14 cellular contexts compared by ENCODE assay signal in the genomic region with DNA sequence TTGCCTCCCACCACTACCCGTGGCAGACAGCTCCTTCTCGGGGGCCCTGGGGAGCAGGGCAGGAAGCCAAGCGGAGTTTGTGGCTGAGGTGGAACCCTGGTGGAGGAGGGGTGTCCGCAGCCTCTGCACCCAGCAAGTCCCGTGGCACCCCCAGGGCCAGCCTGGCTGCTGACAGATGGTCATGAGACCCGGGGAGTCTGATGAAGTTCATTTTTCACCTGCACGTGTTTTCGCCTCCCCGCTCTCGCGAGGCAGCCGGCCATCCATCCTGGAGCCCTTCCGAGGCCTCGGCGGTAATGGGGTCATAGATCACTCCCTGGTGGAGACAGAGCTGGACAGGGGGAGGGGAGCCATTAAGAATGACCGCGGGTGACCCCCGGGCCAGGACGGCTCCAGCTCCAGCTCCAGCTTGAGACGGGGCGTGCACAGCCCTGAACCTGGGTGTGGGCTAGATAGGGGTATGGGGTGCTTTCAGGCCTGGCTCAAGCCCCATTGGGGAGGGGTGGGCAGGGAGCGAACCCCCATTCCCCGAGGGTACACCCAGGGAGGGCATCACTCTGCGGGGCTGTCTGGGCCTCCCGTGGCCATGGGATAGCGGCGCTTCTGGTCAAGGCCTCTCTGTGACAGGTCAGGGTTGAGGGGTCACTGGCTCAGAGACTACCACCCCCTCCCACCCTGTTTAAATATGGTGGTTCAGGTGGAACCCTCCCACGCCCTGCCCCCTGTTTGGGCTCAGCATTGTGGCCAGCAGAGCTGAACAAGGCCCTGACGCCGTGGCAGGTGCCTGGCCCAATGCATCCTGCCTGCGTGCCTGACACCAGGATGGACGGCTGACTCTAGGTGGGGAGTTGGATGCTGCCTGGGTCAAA.
DNase-seq lines count a peak whose midpoint lies in the region; ATAC-seq and TF ChIP-seq lines count a peak whose summit lies in the region.
"Had no signal": no experiment of that assay in that cellular context is flagged by ENCODE, and none has a peak within 500 bp of the region (broad histone marks: within the 10 kb centered on the region; RNA-seq: fewer than 3 reads in every experiment).

No MANE protein-coding gene starts in this region.

- 0 out of 2 replicates have a peak, but pooled peaks have one; percentile 11 for TF ChIP-seq CTCF in OCI-LY7 (conservative IDR thresholded peaks at IDR 0.05; ENCODE audit: low read length)

- H2AFZ ChIP-seq in OCI-LY7 (ENCODE audit: low read length), result no peak overlapping the region

- no peaks in the 10 kb centered on the region for H3K27me3 ChIP-seq in right cardiac atrium (ENCODE audit: control insufficient read depth, insufficient read depth)

- H3K27ac ChIP-seq in OCI-LY7 (ENCODE audit: low read depth, low read length, poor library complexity, severe bottlenecking) (no peak overlapping the region), right cardiac atrium (ENCODE audit: low read length) (no peak overlapping the region)
- H3K27ac ChIP-seq: coronary artery had no signal

- H3K4me3 ChIP-seq in OCI-LY7 (ENCODE audit: low read depth, low read length, poor library complexity, severe bottlenecking) (no peak overlapping the region), right cardiac atrium (ENCODE audit: low read length) (no peak overlapping the region)
- H3K4me3 ChIP-seq: coronary artery had no signal

- intact Hi-C loops in OCI-LY7 (cut with micrococcal nuclease; ENCODE audit: unreplicated experiment) (no loop called here), right cardiac atrium (cut with DNase I) (no loop called here), posterior vena cava (cut with DNase I) (no loop called here)

- no peak overlapping the region for H3K4me2 ChIP-seq in OCI-LY7 (ENCODE audit: low read length)
- H3K4me2 ChIP-seq: SK-N-SH had no signal

- CTCF ChIA-PET in OCI-LY7 (lab: Charles Lee; ENCODE audit: unreplicated experiment), result interaction anchor here (0.7 kb wide), 1 partner anchor 39 kb away, joined by 4 read pairs; no protein-coding TSS in a partner anchor

- ATAC-seq in GM21737 (IDR thresholded peaks at IDR 0.05; ENCODE audit: unreplicated experiment), result peak; percentile 57
- no peak for ATAC-seq in right cardiac atrium
- ATAC-seq: activated naive CD4-positive, alpha-beta T cell treated with anti-CD3 and anti-CD28 coated beads, Interleukin-2, amount 50 U/mL, for 72 hours had no signal

- POLR2A ChIA-PET in OCI-LY7 (lab: Charles Lee), result no interaction called here

- 82% methylated on average over 32 of the region's 32 CpGs for WGBS in right cardiac atrium

- H4K20me1 ChIP-seq in OCI-LY7 (ENCODE audit: insufficient read depth, low read length), result no peaks in the 10 kb centered on the region

- H3K4me1 ChIP-seq in OCI-LY7 (ENCODE audit: insufficient read depth, low read length, poor library complexity, severe bottlenecking), result no peaks in the 10 kb centered on the region
- H3K4me1 ChIP-seq in right cardiac atrium (ENCODE audit: control insufficient read depth, insufficient read depth, low read length), result no peaks in the 10 kb centered on the region

- no peaks in the 10 kb centered on the region for H3K9me2 ChIP-seq in OCI-LY7 (ENCODE audit: insufficient read depth, low read length)
- H3K9me2 ChIP-seq: SK-N-SH had no signal

- no peaks in the 10 kb centered on the region for H3K79me2 ChIP-seq in OCI-LY7 (ENCODE audit: insufficient read depth, low read depth, low read length)

- no TSS peak for BruUV-seq in OCI-LY7 (replicated peaks; lab: Mats Ljungman, UMichigan)

- H3K9me3 ChIP-seq in OCI-LY7 (ENCODE audit: low read length) (no peaks in the 10 kb centered on the region), right cardiac atrium (ENCODE audit: control insufficient read depth, low read length) (no peaks in the 10 kb centered on the region)
- H3K9me3 ChIP-seq: SK-N-SH had no signal

- H3K36me3 ChIP-seq in OCI-LY7 (ENCODE audit: insufficient read depth, low read length), result no peaks in the 10 kb centered on the region

- DNase-seq in OCI-LY7 (ENCODE audit: low spot score) (no peak), right cardiac atrium (peak; percentile 16 to 64 (median 50)), posterior vena cava (ENCODE audit: low spot score) (peak; percentile 81), amygdala (lab: John Stamatoyannopoulos, UW) (no peak), SK-N-DZ (ENCODE audit: low spot score) (no peak), OCI-M1 (lab: John Stamatoyannopoulos, UW) (no peak)
- DNase-seq: activated CD8-positive, alpha-beta memory T cell treated with anti-CD3 and anti-CD28 coated beads, Interleukin-2, amount 50 U/mL, for 48 hours; CD4-positive, CD25-positive, alpha-beta regulatory T cell; GF-D8; SK-N-SH; stimulated activated CD4-positive, alpha-beta T cell treated with anti-CD3 and anti-CD28 coated beads, Interleukin-4, amount 100 ng/mL, for 1 hour had no signal

Comparison
In these comparisons a context has a peak if more than half of its experiments do, and no peak if none do; other contexts are left out.
1. DNase-seq: peak in right cardiac atrium (3 of 3) and posterior vena cava (single experiment); none in OCI-LY7 (single experiment), amygdala (0 of 56), SK-N-DZ (single experiment) and OCI-M1 (single experiment).